1 cellular context compared by ENCODE assay signal in genomic region chr4:139188648-139189416, GRCh38.
TF ChIP-seq lines count a peak whose summit lies in the region.

No MANE protein-coding gene starts in this region.

TF ChIP-seq in K562, 482 proteins besides CTCF, POLR2A, EP300 and RAD21 (continued from another document and continues in another):
- TF ChIP-seq TSHZ1 (CRISPR knock-in tag; IDR thresholded peaks at IDR 0.05) (no peak), STAT5A (IDR thresholded peaks at IDR 0.05; ENCODE audit: borderline replicate concordance, low read length) (no peak), RAD51 (IDR thresholded peaks at IDR 0.05; ENCODE audit: borderline replicate concordance, low read depth) (no peak), ZNF766 (CRISPR knock-in tag; conservative IDR thresholded peaks at IDR 0.05) (no peak), HDAC1 (IDR thresholded peaks at IDR 0.05) (peak in 1 of 2 experiments; percentile 41; a peak in 1 of 4 replicates), ZKSCAN1 (IDR thresholded peaks at IDR 0.05; ENCODE audit: low read depth, low read length) (no peak), RHOXF2B (CRISPR knock-in tag; conservative IDR thresholded peaks at IDR 0.05) (no peak), POLR3A (IDR thresholded peaks at IDR 0.05; ENCODE audit: borderline replicate concordance, extremely low read depth, insufficient read depth, insufficient read length) (no peak), GMEB1 (CRISPR knock-in tag; IDR thresholded peaks at IDR 0.05) (no peak), CHD1 (IDR thresholded peaks at IDR 0.05; ENCODE audit: low read length) (no peak), MEIS2 (IDR thresholded peaks at IDR 0.05; ENCODE audit: partially characterized antibody) (no peak), MLX (CRISPR knock-in tag; conservative IDR thresholded peaks at IDR 0.05) (no peak), ZBTB11 (CRISPR knock-in tag; IDR thresholded peaks at IDR 0.05) (no peak), NFE2 (IDR thresholded peaks at IDR 0.05; ENCODE audit: low read depth) (peak; percentile 90), FOXP4 (CRISPR knock-in tag; IDR thresholded peaks at IDR 0.05; ENCODE audit: borderline replicate concordance) (no peak), ZBTB12 (CRISPR knock-in tag; IDR thresholded peaks at IDR 0.05) (no peak), ZNF449 (CRISPR knock-in tag; IDR thresholded peaks at IDR 0.05) (no peak), USF1 (CRISPR knock-in tag; IDR thresholded peaks at IDR 0.05) (no peak), CTCFL (IDR thresholded peaks at IDR 0.05; ENCODE audit: borderline replicate concordance, insufficient read depth, low read depth, low read length, poor library complexity, severe bottlenecking) (no peak), MYNN (IDR thresholded peaks at IDR 0.05) (no peak), MYNN (CRISPR knock-in tag; IDR thresholded peaks at IDR 0.05) (no peak), CBFB (CRISPR knock-in tag; IDR thresholded peaks at IDR 0.05) (no peak), SNRNP70 (optimal IDR thresholded peaks at IDR 0.05; ENCODE audit: low read depth, low read length) (no peak), RFX7 (CRISPR knock-in tag; IDR thresholded peaks at IDR 0.05) (no peak), KLF1 (tag; IDR thresholded peaks at IDR 0.05) (no peak), ZNF584 (CRISPR knock-in tag; IDR thresholded peaks at IDR 0.05; ENCODE audit: low read depth) (no peak), ID3 (CRISPR knock-in tag; IDR thresholded peaks at IDR 0.05) (no peak), ID3 (tag; IDR thresholded peaks at IDR 0.05) (no peak), BCLAF1 (IDR thresholded peaks at IDR 0.05; ENCODE audit: borderline replicate concordance in 1 of 2, control insufficient read depth in 1 of 2, low read depth in 2 of 2, low read length in 1 of 2) (no peak), KDM5B (IDR thresholded peaks at IDR 0.05; ENCODE audit: insufficient replicate concordance, low read depth, low read length) (no peak), OTX1 (CRISPR knock-in tag; IDR thresholded peaks at IDR 0.05) (no peak), GABPB1 (CRISPR knock-in tag; IDR thresholded peaks at IDR 0.05) (no peak), FOXO4 (CRISPR knock-in tag; IDR thresholded peaks at IDR 0.05) (no peak), CREBBP (IDR thresholded peaks at IDR 0.05; ENCODE audit: low read depth, low read length) (no peak)
